In genomic region chr16:21503941-21504832, GRCh38 we compare ENCODE assay signal across 8 cellular contexts.
DNase-seq lines count a peak whose midpoint lies in the region; ATAC-seq, FAIRE-seq and TF ChIP-seq lines count a peak whose summit lies in the region.
"Not testable (repeated sequence)": the region's sequence is repeated elsewhere in the genome, so short reads cannot be mapped to it uniquely, and the experiment has no call there.

No MANE protein-coding gene starts in this region.

- in situ Hi-C loops in HepG2 (cut with HindIII; ENCODE audit: extremely low pct_ligation_motif_present, low pct_unique_long_range_greater_than_20kb): not testable (repeated sequence)

- H3K4me3 ChIP-seq in HepG2 (replicated peaks in 1 of 3; ENCODE audit: insufficient read depth in 1 of 3, low read depth in 2 of 3, low read length in 3 of 3); ovary; stomach: not testable (repeated sequence)

- H3K36me3 ChIP-seq in HepG2 (replicated peaks in 1 of 2; ENCODE audit: control insufficient read depth in 1 of 2, insufficient read depth in 2 of 2, low read length in 2 of 2): peaks cover 16 to 27% of the 10 kb centered on the region in 2 experiments; a peak in 4 of 5 replicates
- not testable (repeated sequence) for H3K36me3 ChIP-seq in ovary, stomach

- not testable (repeated sequence) for TF ChIP-seq EP300 in HepG2 (IDR thresholded peaks at IDR 0.05; ENCODE audit: low read depth in 2 of 2, low read length in 2 of 2); HepG2 (CRISPR knock-in tag; IDR thresholded peaks at IDR 0.05; ENCODE audit: borderline replicate concordance); ovary (IDR thresholded peaks at IDR 0.05); stomach (IDR thresholded peaks at IDR 0.05)

- not testable (repeated sequence) for FAIRE-seq in RCC 7860 (lab: Jason Lieb, UNC); HepG2 (lab: Jason Lieb, UNC)

- peaks cover 69% of the 10 kb centered on the region for H3K79me2 ChIP-seq in HepG2 (ENCODE audit: insufficient read depth, low read length)

- not testable (repeated sequence) for TF ChIP-seq POLR2A in HepG2 (IDR thresholded peaks at IDR 0.05; ENCODE audit: insufficient read depth in 1 of 2, low read depth in 2 of 2, low read length in 2 of 2); ovary (IDR thresholded peaks at IDR 0.05); stomach (IDR thresholded peaks at IDR 0.05)

- not testable (repeated sequence) for H3K9me3 ChIP-seq in CD4-positive, alpha-beta T cell (ENCODE audit: control insufficient read depth, low read length); HepG2 (ENCODE audit: low read length); ovary; stomach

- H3K4me1 Mint-ChIP-seq in CD4-positive, alpha-beta T cell (ENCODE audit: low read depth): peaks cover 42% of the 10 kb centered on the region
- H3K4me1 Mint-ChIP-seq in activated CD4-positive, alpha-beta memory T cell treated with anti-CD3 and anti-CD28 coated beads, Interleukin-2, amount 10 ng/mL, durations not matched to agents 7 days and 5 days: peaks cover 38% of the 10 kb centered on the region
- peaks cover 36% of the 10 kb centered on the region for H3K4me1 Mint-ChIP-seq in activated naive CD4-positive, alpha-beta T cell treated with anti-CD3 and anti-CD28 coated beads, Interleukin-2, amount 50 U/mL, for 24 hours
- H3K4me1 Mint-ChIP-seq in endothelial cell (ENCODE audit: unreplicated experiment): peaks cover 27% of the 10 kb centered on the region

- BruUV-seq in HepG2 (replicated peaks; lab: Mats Ljungman, UMichigan): not testable (repeated sequence)

- DNase-seq in CD4-positive, alpha-beta T cell: peak in 2 of 10 experiments; percentile 5 to 32
- DNase-seq in RCC 7860 (ENCODE audit: low spot score): peak; percentile 57
- not testable (repeated sequence) for DNase-seq in activated CD4-positive, alpha-beta memory T cell treated with anti-CD3 and anti-CD28 coated beads, Interleukin-2, amount 10 ng/mL, durations not matched to agents 7 days and 5 days; HepG2 (ENCODE audit: low spot score)
- peak; percentile 2 for DNase-seq in endothelial cell (ENCODE audit: low spot score)
- DNase-seq in ovary: peak in 4 of 5 donors; percentile 15 to 46 (median 32)
- peak; percentile 23 for DNase-seq in stomach

- H3K9me3 Mint-ChIP-seq in CD4-positive, alpha-beta T cell; activated CD4-positive, alpha-beta memory T cell treated with anti-CD3 and anti-CD28 coated beads, Interleukin-2, amount 10 ng/mL, durations not matched to agents 7 days and 5 days; activated naive CD4-positive, alpha-beta T cell treated with anti-CD3 and anti-CD28 coated beads, Interleukin-2, amount 50 U/mL, for 24 hours; endothelial cell (ENCODE audit: unreplicated experiment): not testable (repeated sequence)

- TF ChIP-seq RAD21 in HepG2 (CRISPR knock-in tag; IDR thresholded peaks at IDR 0.05): not testable (repeated sequence)

- not testable (repeated sequence) for H3K27ac ChIP-seq in CD4-positive, alpha-beta T cell (ENCODE audit: low read depth, low read length); HepG2 (ENCODE audit: extremely low read length, insufficient read depth, low read length); ovary
- peak overlapping the region in 3 of 5 donors; percentile 0 to 97 (median 96) for H3K27ac ChIP-seq in stomach

- H3K9ac ChIP-seq in HepG2 (ENCODE audit: insufficient read depth, low read depth, low read length): not testable (repeated sequence)

- intact Hi-C loops in CD4-positive, alpha-beta T cell (cut with DNase I, micrococcal nuclease): loop anchor here in 1 of 2 experiments (10.0 kb wide), 3 partner anchors 91 to 1949 kb away; partner anchors contain the start of genes ACSM3, METTL9 and VPS35L
- intact Hi-C loops in HepG2 (cut with micrococcal nuclease; ENCODE audit: unreplicated experiment); stomach (cut with DNase I; ENCODE audit: low total_unique reads): not testable (repeated sequence)
- intact Hi-C loops in ovary (cut with DNase I): loop anchor here in 1 of 4 donors (10.0 kb wide), 1 partner anchor 51 kb away; no protein-coding TSS in a partner anchor

- H3K36me3 Mint-ChIP-seq in CD4-positive, alpha-beta T cell (ENCODE audit: low read depth): peaks cover 20% of the 10 kb centered on the region
- H3K36me3 Mint-ChIP-seq in activated CD4-positive, alpha-beta memory T cell treated with anti-CD3 and anti-CD28 coated beads, Interleukin-2, amount 10 ng/mL, durations not matched to agents 7 days and 5 days (ENCODE audit: low read depth): peaks cover 30% of the 10 kb centered on the region
- H3K36me3 Mint-ChIP-seq in activated naive CD4-positive, alpha-beta T cell treated with anti-CD3 and anti-CD28 coated beads, Interleukin-2, amount 50 U/mL, for 24 hours; endothelial cell (ENCODE audit: low read depth, unreplicated experiment): not testable (repeated sequence)

- H3K4me1 ChIP-seq in HepG2 (ENCODE audit: insufficient read depth, low read length) (peaks cover 66% of the 10 kb centered on the region), stomach (peaks cover 34 to 64% (median 47%) of the 10 kb centered on the region in 4 donors)
- H3K4me1 ChIP-seq in ovary (ENCODE audit: insufficient read depth): not testable (repeated sequence)

- CTCF ChIA-PET in CD4-positive, alpha-beta T cell (lab: Charles Lee): interaction anchor here (0.6 kb wide), 1 partner anchor 394 kb away, joined by 5 read pairs; no protein-coding TSS in a partner anchor
- CTCF ChIA-PET in activated CD4-positive, alpha-beta memory T cell treated with anti-CD3 and anti-CD28 coated beads, Interleukin-2, amount 10 ng/mL, durations not matched to agents 7 days and 5 days (lab: Charles Lee); HepG2 (lab: Yijun Ruan, JAX; ENCODE audit: low intra/inter-chr PET ratio, low total read pairs): not testable (repeated sequence)

- H3K27ac Mint-ChIP-seq in CD4-positive, alpha-beta T cell: peak overlapping the region; percentile 90
- H3K27ac Mint-ChIP-seq in activated CD4-positive, alpha-beta memory T cell treated with anti-CD3 and anti-CD28 coated beads, Interleukin-2, amount 10 ng/mL, durations not matched to agents 7 days and 5 days: peak overlapping the region; percentile 55
- peak overlapping the region; percentile 52 for H3K27ac Mint-ChIP-seq in activated naive CD4-positive, alpha-beta T cell treated with anti-CD3 and anti-CD28 coated beads, Interleukin-2, amount 50 U/mL, for 24 hours
- not testable (repeated sequence) for H3K27ac Mint-ChIP-seq in endothelial cell (ENCODE audit: unreplicated experiment)

- not testable (repeated sequence) for H3K4me2 ChIP-seq in HepG2 (ENCODE audit: low read depth, low read length)

- H2AFZ ChIP-seq in HepG2 (ENCODE audit: low read length): not testable (repeated sequence)

- not testable (repeated sequence) for ATAC-seq in CD4-positive, alpha-beta T cell (ENCODE audit: poor library complexity); HepG2

- H3K4me3 Mint-ChIP-seq in CD4-positive, alpha-beta T cell: peak overlapping the region; percentile 77
- not testable (repeated sequence) for H3K4me3 Mint-ChIP-seq in activated CD4-positive, alpha-beta memory T cell treated with anti-CD3 and anti-CD28 coated beads, Interleukin-2, amount 10 ng/mL, durations not matched to agents 7 days and 5 days
- peak overlapping the region; percentile 59 for H3K4me3 Mint-ChIP-seq in activated naive CD4-positive, alpha-beta T cell treated with anti-CD3 and anti-CD28 coated beads, Interleukin-2, amount 50 U/mL, for 24 hours
- H3K4me3 Mint-ChIP-seq in endothelial cell (ENCODE audit: unreplicated experiment): peak overlapping the region; percentile 68

- POLR2A ChIA-PET in CD4-positive, alpha-beta T cell (lab: Charles Lee): not testable (repeated sequence)
- POLR2A ChIA-PET in activated CD4-positive, alpha-beta memory T cell treated with anti-CD3 and anti-CD28 coated beads, Interleukin-2, amount 10 ng/mL, durations not matched to agents 7 days and 5 days (lab: Charles Lee): interaction anchor here (0.9 kb wide), 1 partner anchor 15 kb away, joined by 3 read pairs; no protein-coding TSS in a partner anchor
- POLR2A ChIA-PET in HepG2 (lab: Yijun Ruan, JAX): interaction anchor here (0.7 kb wide), 1 partner anchor 133 kb away, joined by 3 read pairs; no protein-coding TSS in a partner anchor

- not testable (repeated sequence) for H3K27me3 ChIP-seq in CD4-positive, alpha-beta T cell (ENCODE audit: control insufficient read depth, insufficient read depth, low read length); HepG2 (ENCODE audit: control insufficient read depth in 1 of 2, insufficient read depth in 2 of 2, low read length in 2 of 2); ovary; stomach

- not testable (repeated sequence) for H3K27me3 Mint-ChIP-seq in CD4-positive, alpha-beta T cell; activated CD4-positive, alpha-beta memory T cell treated with anti-CD3 and anti-CD28 coated beads, Interleukin-2, amount 10 ng/mL, durations not matched to agents 7 days and 5 days; activated naive CD4-positive, alpha-beta T cell treated with anti-CD3 and anti-CD28 coated beads, Interleukin-2, amount 50 U/mL, for 24 hours; endothelial cell (ENCODE audit: unreplicated experiment)

- WGBS in HepG2 (ENCODE audit: low lambda C conversion rate): 88% methylated on average over 17 of the region's 17 CpGs
- 89 to 94% (median 91%) methylated on average over 17 of the region's 17 CpGs for WGBS in ovary, 3 donors
- WGBS in stomach, 5 donors: 93 to 96% (median 94%) methylated on average over 17 of the region's 17 CpGs

- H4K20me1 ChIP-seq in HepG2 (ENCODE audit: insufficient read depth, low read length): peaks cover 45% of the 10 kb centered on the region

- TF ChIP-seq CTCF in CD4-positive, alpha-beta T cell (IDR thresholded peaks at IDR 0.05); endothelial cell (IDR thresholded peaks at IDR 0.05; ENCODE audit: unreplicated experiment); HepG2 (CRISPR knock-in tag; IDR thresholded peaks at IDR 0.05); ovary (IDR thresholded peaks at IDR 0.05); stomach (IDR thresholded peaks at IDR 0.05): not testable (repeated sequence)

TF ChIP-seq in HepG2, 621 proteins besides CTCF, POLR2A, EP300 and RAD21 (continues in another document):
- TF ChIP-seq ZNF547 (CRISPR knock-in tag; IDR thresholded peaks at IDR 0.05) (0 out of 2 replicates have a peak, but pooled peaks have one; percentile 59), PRPF4 (IDR thresholded peaks at IDR 0.05; ENCODE audit: low read depth, low read length, poor library complexity, severe bottlenecking) (peak; percentile 36)
